8 cellular contexts compared by ENCODE assay signal in the genomic region with DNA sequence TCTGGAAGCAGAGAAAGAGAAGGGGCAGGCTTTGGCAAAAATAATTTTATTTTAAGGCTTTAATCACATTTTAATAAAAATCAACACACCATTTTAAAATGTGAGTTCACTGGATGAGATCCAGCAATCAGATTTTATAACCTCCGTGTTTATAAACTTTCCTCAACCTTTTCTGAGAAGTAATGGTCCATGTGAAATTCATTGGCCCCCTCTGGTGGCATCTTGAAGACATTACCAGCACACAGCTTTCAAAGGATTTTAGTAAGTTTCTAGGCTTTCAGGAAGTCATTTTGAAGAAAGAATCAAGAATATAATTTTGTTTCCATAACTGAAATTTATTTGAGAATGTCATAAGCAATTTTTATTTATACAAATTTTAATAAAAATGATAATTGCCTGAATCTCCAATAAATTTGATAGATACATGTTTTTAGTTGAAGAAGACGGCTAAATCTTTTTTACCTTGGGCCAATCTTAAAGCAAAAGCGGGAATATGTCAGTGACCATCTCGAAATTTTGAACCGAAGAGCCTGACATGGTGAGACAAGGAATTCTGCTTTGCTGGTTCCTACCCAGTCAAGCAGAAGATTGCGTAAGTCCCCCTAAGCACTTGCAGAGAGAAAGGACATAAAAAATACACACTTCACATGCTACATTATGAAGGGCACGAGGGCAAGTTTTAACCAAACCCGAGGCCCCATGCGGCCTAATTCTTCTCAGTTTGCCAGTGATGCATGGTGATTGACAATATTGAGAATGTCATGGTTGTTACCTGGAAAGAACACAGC.
A peak's percentile ranks its signal among the peaks of the same experiment; 100 is the strongest.
DNase-seq lines count a peak whose midpoint lies in the region; ATAC-seq, FAIRE-seq and TF ChIP-seq lines count a peak whose summit lies in the region.

No MANE protein-coding gene starts in this region.

- no peak overlapping the region for H3K27ac ChIP-seq in DOHH2 (ENCODE audit: low read depth, low read length)
- no peak overlapping the region for H3K27ac ChIP-seq in OCI-LY7 (ENCODE audit: low read depth, low read length, poor library complexity, severe bottlenecking)
- H3K27ac ChIP-seq in osteoblast (ENCODE audit: low read depth, low read length), result no peak overlapping the region

- no peaks in the 10 kb centered on the region for H3K4me1 ChIP-seq in DOHH2 (ENCODE audit: control insufficient read depth, low read length)
- H3K4me1 ChIP-seq in OCI-LY7 (ENCODE audit: insufficient read depth, low read length, poor library complexity, severe bottlenecking), result no peaks in the 10 kb centered on the region
- H3K4me1 ChIP-seq in osteoblast (ENCODE audit: insufficient read depth, low read length), result no peaks in the 10 kb centered on the region

- H3K9me3 ChIP-seq in DOHH2 (ENCODE audit: control insufficient read depth, insufficient read depth, low read length), result no peaks in the 10 kb centered on the region
- H3K9me3 ChIP-seq in OCI-LY7 (ENCODE audit: low read length), result no peaks in the 10 kb centered on the region
- no peaks in the 10 kb centered on the region for H3K9me3 ChIP-seq in osteoblast (ENCODE audit: low read depth, low read length)

- H3K4me3 ChIP-seq in DOHH2 (ENCODE audit: low read length) (no peak overlapping the region), OCI-LY7 (ENCODE audit: low read depth, low read length, poor library complexity, severe bottlenecking) (no peak overlapping the region), osteoblast (ENCODE audit: insufficient read depth, low read length) (no peak overlapping the region)

- H3K36me3 ChIP-seq in DOHH2 (ENCODE audit: control insufficient read depth, low read length), result no peaks in the 10 kb centered on the region
- no peaks in the 10 kb centered on the region for H3K36me3 ChIP-seq in OCI-LY7 (ENCODE audit: insufficient read depth, low read length)
- no peaks in the 10 kb centered on the region for H3K36me3 ChIP-seq in osteoblast (ENCODE audit: insufficient read depth, low read length)

- H3K27me3 ChIP-seq in DOHH2 (ENCODE audit: control insufficient read depth, low read length), result peaks cover 14% of the 10 kb centered on the region
- no peaks in the 10 kb centered on the region for H3K27me3 ChIP-seq in osteoblast (ENCODE audit: insufficient read depth, low read length)

- H4K20me1 ChIP-seq in DOHH2 (ENCODE audit: control insufficient read depth, insufficient read depth, low read depth, low read length) (no peaks in the 10 kb centered on the region), OCI-LY7 (ENCODE audit: insufficient read depth, low read length) (no peaks in the 10 kb centered on the region), osteoblast (ENCODE audit: insufficient read depth, low read length) (no peaks in the 10 kb centered on the region)

- CTCF ChIA-PET in OCI-LY7 (lab: Charles Lee; ENCODE audit: unreplicated experiment), result no interaction called here
- CTCF ChIA-PET in activated CD4-positive, alpha-beta memory T cell treated with anti-CD3 and anti-CD28 coated beads for 36 hours (lab: Charles Lee), result interaction anchor here (0.6 to 1.8 kb wide), 2 partner anchors 13 to 549 kb away, joined by 3 to 8 read pairs; no protein-coding TSS in a partner anchor

- no TSS peak for BruUV-seq in OCI-LY7 (replicated peaks; lab: Mats Ljungman, UMichigan)

- POLR2A ChIA-PET in OCI-LY7 (lab: Charles Lee), result interaction anchor here (0.5 to 1.1 kb wide), 3 partner anchors 33 to 157 kb away, joined by 3 read pairs; no protein-coding TSS in a partner anchor
- POLR2A ChIA-PET in activated CD4-positive, alpha-beta memory T cell treated with anti-CD3 and anti-CD28 coated beads for 36 hours (lab: Charles Lee), result no interaction called here

- DNase-seq in OCI-LY7 (ENCODE audit: low spot score) (peak; percentile 14), osteoblast (ENCODE audit: insufficient read length, low spot score, missing footprints) (peak; percentile 71)
- no peak for DNase-seq in activated T-cell treated with anti-CD3 and anti-CD28 coated beads, Interleukin-2, amount 50 U/mL, for 1 hour
- no peak for DNase-seq in activated CD4-positive, alpha-beta memory T cell treated with anti-CD3 and anti-CD28 coated beads for 36 hours

- intact Hi-C loops in OCI-LY7 (cut with micrococcal nuclease; ENCODE audit: unreplicated experiment), result no loop called here
- intact Hi-C loops in activated CD4-positive, alpha-beta memory T cell treated with anti-CD3 and anti-CD28 coated beads for 36 hours (cut with micrococcal nuclease), result loop anchor here (2.0 to 10.0 kb wide), 2 partner anchors 20 to 1738 kb away; no protein-coding TSS in a partner anchor

- TF ChIP-seq CTCF in DOHH2 (IDR thresholded peaks at IDR 0.05; ENCODE audit: low read depth, low read length, poor library complexity, severe bottlenecking) (peak; percentile 69), OCI-LY7 (conservative IDR thresholded peaks at IDR 0.05; ENCODE audit: low read length) (peak; percentile 74), osteoblast (IDR thresholded peaks at IDR 0.05; ENCODE audit: extremely low read depth, low read depth, low read length) (peak; percentile 41)

- no peaks in the 10 kb centered on the region for H3K9me3 Mint-ChIP-seq in activated CD4-positive, alpha-beta memory T cell treated with anti-CD3 and anti-CD28 coated beads for 36 hours

- H3K79me2 ChIP-seq in DOHH2 (ENCODE audit: control insufficient read depth, low read length) (no peaks in the 10 kb centered on the region), OCI-LY7 (ENCODE audit: insufficient read depth, low read depth, low read length) (no peaks in the 10 kb centered on the region), osteoblast (ENCODE audit: insufficient read depth, low read length) (no peaks in the 10 kb centered on the region)

- H3K4me2 ChIP-seq in DOHH2 (ENCODE audit: low read length) (no peak overlapping the region), OCI-LY7 (ENCODE audit: low read length) (no peak overlapping the region), osteoblast (ENCODE audit: insufficient read depth, low read length) (no peak overlapping the region)

- no peaks in the 10 kb centered on the region for H3F3A ChIP-seq in DOHH2 (ENCODE audit: control insufficient read depth, insufficient read depth)

- H2AFZ ChIP-seq in OCI-LY7 (ENCODE audit: low read length), result no peak overlapping the region
- no peak overlapping the region for H2AFZ ChIP-seq in osteoblast (ENCODE audit: low read length)

- no peaks in the 10 kb centered on the region for H3K9me2 ChIP-seq in DOHH2 (replicated peaks; ENCODE audit: control insufficient read depth, low read length)
- H3K9me2 ChIP-seq in OCI-LY7 (ENCODE audit: insufficient read depth, low read length), result no peaks in the 10 kb centered on the region

- H3K27ac Mint-ChIP-seq in activated CD4-positive, alpha-beta memory T cell treated with anti-CD3 and anti-CD28 coated beads for 36 hours, result no peak overlapping the region

- H3K4me1 Mint-ChIP-seq in activated CD4-positive, alpha-beta memory T cell treated with anti-CD3 and anti-CD28 coated beads for 36 hours (ENCODE audit: low read depth), result no peaks in the 10 kb centered on the region

- peak; percentile 93 for FAIRE-seq in endometrium (lab: Jason Lieb, UNC)

- peaks cover 1% of the 10 kb centered on the region for H3K27me3 Mint-ChIP-seq in activated CD4-positive, alpha-beta memory T cell treated with anti-CD3 and anti-CD28 coated beads for 36 hours

- no peaks in the 10 kb centered on the region for H3K36me3 Mint-ChIP-seq in activated CD4-positive, alpha-beta memory T cell treated with anti-CD3 and anti-CD28 coated beads for 36 hours

- no peak overlapping the region for H3K4me3 Mint-ChIP-seq in activated CD4-positive, alpha-beta memory T cell treated with anti-CD3 and anti-CD28 coated beads for 36 hours

- ATAC-seq in GM19351 (IDR thresholded peaks at IDR 0.05; ENCODE audit: unreplicated experiment) (peak; percentile 64), HG03354 (IDR thresholded peaks at IDR 0.05; ENCODE audit: poor library complexity, severe bottlenecking, unreplicated experiment) (peak; percentile 65)

Comparison
In these comparisons a context has a peak if more than half of its experiments do, and no peak if none do; other contexts are left out.
1. DNase-seq: peak in OCI-LY7 (single experiment) and osteoblast (single experiment); none in activated T-cell treated with anti-CD3 and anti-CD28 coated beads, Interleukin-2, amount 50 U/mL, for 1 hour (single experiment) and activated CD4-positive, alpha-beta memory T cell treated with anti-CD3 and anti-CD28 coated beads for 36 hours (single experiment).
2. Peak in every context shown above with its lines, with median percentiles within 50 percentile points of each other: CTCF ChIP-seq.